10 cellular contexts compared by ENCODE assay signal in the genomic region with DNA sequence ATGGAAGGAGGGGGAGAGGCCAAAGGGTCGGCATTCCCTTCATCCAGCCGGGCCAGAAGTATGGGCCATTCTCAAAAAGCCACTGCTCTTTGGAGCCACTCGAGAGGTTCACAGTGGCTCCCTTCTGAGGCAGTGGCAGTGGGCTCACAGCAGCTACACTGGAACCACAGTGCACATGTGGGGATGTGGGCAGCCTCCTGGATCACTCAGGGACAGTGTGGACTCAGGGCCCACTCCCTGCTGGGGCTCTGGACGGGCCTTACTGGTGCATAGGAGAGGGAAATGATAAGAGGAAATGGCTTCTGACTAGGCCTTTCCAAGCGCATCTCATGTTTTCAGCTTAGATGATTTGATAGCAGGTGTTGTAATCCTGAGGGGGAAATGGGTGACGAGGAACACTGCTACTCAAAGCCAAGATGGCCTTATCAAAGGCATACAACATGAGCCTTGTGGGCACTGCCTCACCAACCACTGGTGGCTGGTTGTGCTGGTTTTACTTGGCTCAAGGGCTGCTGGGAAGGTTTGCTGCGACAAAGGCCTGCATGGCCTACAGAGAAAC. TPM values are rescaled to one million over a fixed set of nuclear protein-coding genes. Genes with fewer than 3 reads are reported as not detected.
DNase-seq lines count a peak whose midpoint lies in the region; ATAC-seq, FAIRE-seq and TF ChIP-seq lines count a peak whose summit lies in the region.
"Had no signal": no experiment of that assay in that cellular context is flagged by ENCODE, and none has a peak within 500 bp of the region (broad histone marks: within the 10 kb centered on the region; RNA-seq: fewer than 3 reads in every experiment).

No MANE protein-coding gene starts in this region.

- whole genome bisulfite sequencing in HepG2 (ENCODE audit: low lambda C conversion rate): 85% methylated on average over 7 of the region's 7 CpGs
- 63 to 64% methylated on average over 7 of the region's 7 CpGs for WGBS in thyroid gland, 2 donors

- CTCF ChIA-PET in HepG2 (lab: Yijun Ruan, JAX; ENCODE audit: low intra/inter-chr PET ratio, low total read pairs): interaction anchor here (0.6 kb wide), 1 partner anchor 262 kb away, joined by 4 read pairs; no protein-coding TSS in a partner anchor

- no peaks in the 10 kb centered on the region for H3K79me2 ChIP-seq in HepG2 (ENCODE audit: insufficient read depth, low read length)

- H3K27ac ChIP-seq in VCaP (0 out of 2 replicates have a peak overlapping the region, but pooled peaks have one; percentile 1), HepG2 (ENCODE audit: extremely low read length, insufficient read depth, low read length) (no peak overlapping the region), thyroid gland (peak overlapping the region; percentile 75 to 79 (median 79))

- no peak for TF ChIP-seq RAD21 in HepG2 (CRISPR knock-in tag; IDR thresholded peaks at IDR 0.05)

- TF ChIP-seq EP300 in HepG2 (IDR thresholded peaks at IDR 0.05; ENCODE audit: low read depth in 2 of 2, low read length in 2 of 2) (no peak; a peak in 1 of 4 replicates), HepG2 (CRISPR knock-in tag; IDR thresholded peaks at IDR 0.05; ENCODE audit: borderline replicate concordance) (no peak)

- ATAC-seq in HepG2 (peak; percentile 11), HG03565 (IDR thresholded peaks at IDR 0.05; ENCODE audit: unreplicated experiment) (no peak)

- no peak for FAIRE-seq in HepG2 (lab: Jason Lieb, UNC)
- FAIRE-seq: pancreas had no signal

- peaks cover 26% of the 10 kb centered on the region for H3K4me1 Mint-ChIP-seq in activated T-cell treated with anti-CD3 and anti-CD28 coated beads, Interleukin-2, amount 50 U/mL, for 24 hours (ENCODE audit: low read depth)

- no peaks in the 10 kb centered on the region; a peak in 2 of 5 replicates for H3K36me3 ChIP-seq in HepG2 (replicated peaks in 1 of 2; ENCODE audit: control insufficient read depth in 1 of 2, insufficient read depth in 2 of 2, low read length in 2 of 2)
- H3K36me3 ChIP-seq in thyroid gland: no peaks in the 10 kb centered on the region
- H3K36me3 ChIP-seq: pancreas had no signal

- H3K4me2 ChIP-seq in HepG2 (ENCODE audit: low read depth, low read length): peak overlapping the region; percentile 30; the same call in 1 of the 2 replicates

- H3K36me3 Mint-ChIP-seq in activated T-cell treated with anti-CD3 and anti-CD28 coated beads, Interleukin-2, amount 50 U/mL, for 24 hours (ENCODE audit: low read depth): peaks cover 38% of the 10 kb centered on the region

- peak overlapping the region; percentile 71 for H3K27ac Mint-ChIP-seq in activated T-cell treated with anti-CD3 and anti-CD28 coated beads, Interleukin-2, amount 50 U/mL, for 24 hours

- TF ChIP-seq POLR2A in HepG2 (IDR thresholded peaks at IDR 0.05; ENCODE audit: insufficient read depth in 1 of 2, low read depth in 2 of 2, low read length in 2 of 2) (no peak), thyroid gland (IDR thresholded peaks at IDR 0.05) (no peak)

- no peaks in the 10 kb centered on the region for H3K27me3 ChIP-seq in HepG2 (ENCODE audit: control insufficient read depth in 1 of 2, insufficient read depth in 2 of 2, low read length in 2 of 2)
- no peaks in the 10 kb centered on the region for H3K27me3 ChIP-seq in thyroid gland
- H3K27me3 ChIP-seq: pancreas had no signal

- POLR2A ChIA-PET in HepG2 (lab: Yijun Ruan, JAX): no interaction called here

- no peak for TF ChIP-seq CTCF in VCaP (conservative IDR thresholded peaks at IDR 0.05)
- no peak for TF ChIP-seq CTCF in HepG2 (CRISPR knock-in tag; IDR thresholded peaks at IDR 0.05)
- no peak for TF ChIP-seq CTCF in thyroid gland (IDR thresholded peaks at IDR 0.05)

- no peak overlapping the region for H3K9ac ChIP-seq in HepG2 (ENCODE audit: insufficient read depth, low read depth, low read length)

- H3K9me3 Mint-ChIP-seq in activated T-cell treated with anti-CD3 and anti-CD28 coated beads, Interleukin-2, amount 50 U/mL, for 24 hours: peaks cover 1% of the 10 kb centered on the region

- H3K4me1 ChIP-seq in HepG2 (ENCODE audit: insufficient read depth, low read length) (peaks cover 11% of the 10 kb centered on the region), thyroid gland (peaks cover 47 to 70% of the 10 kb centered on the region in 2 donors)
- H3K4me1 ChIP-seq: pancreas had no signal

- DNase-seq in activated T-cell treated with anti-CD3 and anti-CD28 coated beads, Interleukin-2, amount 50 U/mL, for 24 hours: peak; percentile 37
- no peak for DNase-seq in activated T-cell treated with anti-CD3 and anti-CD28 coated beads, Interleukin-2, amount 50 U/mL, for 1 hour
- DNase-seq in HepG2 (ENCODE audit: low spot score): no peak
- no peak for DNase-seq in thyroid gland
- DNase-seq in NCI-H524 treated with DMSO at 0.1 percent for 48 hours (lab: John Stamatoyannopoulos, UW): no peak
- no peak for DNase-seq in NCI-H524 (lab: John Stamatoyannopoulos, UW)
- DNase-seq: activated naive CD4-positive, alpha-beta T cell treated with Interleukin-2 at 50 U/mL for 16 hours; pancreas had no signal

- H2AFZ ChIP-seq in HepG2 (ENCODE audit: low read length): no peak overlapping the region

- no peaks in the 10 kb centered on the region for H4K20me1 ChIP-seq in HepG2 (ENCODE audit: insufficient read depth, low read length)

- no peak overlapping the region for H3K4me3 Mint-ChIP-seq in activated T-cell treated with anti-CD3 and anti-CD28 coated beads, Interleukin-2, amount 50 U/mL, for 24 hours

- no peaks in the 10 kb centered on the region for H3K27me3 Mint-ChIP-seq in activated T-cell treated with anti-CD3 and anti-CD28 coated beads, Interleukin-2, amount 50 U/mL, for 24 hours

- no peaks in the 10 kb centered on the region for H3K9me3 ChIP-seq in HepG2 (ENCODE audit: low read length)
- H3K9me3 ChIP-seq in thyroid gland: no peaks in the 10 kb centered on the region
- H3K9me3 ChIP-seq: pancreas had no signal

- BruUV-seq in HepG2 (replicated peaks; lab: Mats Ljungman, UMichigan): no TSS peak

- H3K4me3 ChIP-seq in HepG2 (replicated peaks in 1 of 3; ENCODE audit: insufficient read depth in 1 of 3, low read depth in 2 of 3, low read length in 3 of 3) (no peak overlapping the region), thyroid gland (replicated peaks in 1 of 3) (no peak overlapping the region)

- in situ Hi-C loops in HepG2 (cut with HindIII; ENCODE audit: extremely low pct_ligation_motif_present, low pct_unique_long_range_greater_than_20kb): no loop called here

- intact Hi-C loops in HepG2 (cut with micrococcal nuclease; ENCODE audit: unreplicated experiment) (no loop called here), thyroid gland (cut with DNase I) (no loop called here)

TF ChIP-seq in HepG2, 621 proteins besides CTCF, POLR2A, EP300 and RAD21 (continues in another document):
- no peak for TF ChIP-seq ZNF484 (CRISPR knock-in tag; IDR thresholded peaks at IDR 0.05; ENCODE audit: borderline replicate concordance, low read depth)
- TF ChIP-seq ZNF709 (CRISPR knock-in tag; IDR thresholded peaks at IDR 0.05): 0 out of 2 replicates have a peak, but pooled peaks have one; percentile 21
- 0 out of 2 replicates have a peak, but pooled peaks have one; percentile 28 for TF ChIP-seq EED (CRISPR knock-in tag; IDR thresholded peaks at IDR 0.05)

RNA-seq across cellular contexts. Expression of gene PANK2, which starts 44.0 kb away (rescaled TPM):
- total RNA-seq in HepG2 (2016; rRNA removed; fragmentation: Illumina TruSeq; extraction: Trizol): 123 and 127 TPM in 2 replicates
- total RNA-seq in HepG2 (2016; cell fraction: cytosol; rRNA removed; fragmentation: Illumina TruSeq; extraction: Trizol; ENCODE audit: low read depth): 91.5 and 107 TPM in 2 replicates
- total RNA-seq in HepG2 (2016; cell fraction: insoluble cytoplasmic fraction; rRNA removed; fragmentation: Illumina TruSeq; extraction: Trizol): 126 TPM in 2 replicates
- 107 and 121 TPM in 2 replicates for total RNA-seq in HepG2 (2016; cell fraction: membrane; rRNA removed; fragmentation: Illumina TruSeq; extraction: Trizol)
- 89.8 and 90.2 TPM in 2 replicates for total RNA-seq in HepG2 (2016; cell fraction: nucleus; rRNA removed; fragmentation: Illumina TruSeq; extraction: Trizol)
- polyA plus RNA-seq in HepG2 (2011; rRNA removed): 31.2 and 39.2 TPM in 2 replicates
- 23.0 and 31.7 TPM in 2 replicates for polyA plus RNA-seq in HepG2 (2011; cell fraction: cytosol; rRNA removed)
- polyA plus RNA-seq in HepG2 (2011; cell fraction: nucleus; rRNA removed): 41.6 and 42.6 TPM in 2 replicates
- polyA plus RNA-seq in HepG2 (2012): 57.3 and 61.8 TPM in 2 replicates
- polyA plus RNA-seq in HepG2 (2016; cell fraction: cytosol; fragmentation: Illumina TruSeq; extraction: Trizol; ENCODE audit: low read depth): 37.8 and 43.1 TPM in 2 replicates
- 105 and 120 TPM in 2 replicates for polyA plus RNA-seq in HepG2 (2016; cell fraction: insoluble cytoplasmic fraction; fragmentation: Illumina TruSeq; extraction: Trizol; ENCODE audit: low read depth)
- 70.7 and 71.1 TPM in 2 replicates for polyA plus RNA-seq in HepG2 (2016; cell fraction: membrane; fragmentation: Illumina TruSeq; extraction: Trizol; ENCODE audit: low read depth)
- polyA plus RNA-seq in HepG2 (2016; cell fraction: nucleus; fragmentation: Illumina TruSeq; extraction: Trizol; ENCODE audit: insufficient read depth, low read depth): 77.9 and 84.3 TPM in 2 replicates
- 24.2 and 40.6 TPM in 2 replicates for polyA minus RNA-seq in HepG2 (2011; rRNA and poly(A)+ RNA removed; ENCODE audit: low replicate concordance)
- polyA minus RNA-seq in HepG2 (2011; cell fraction: cytosol; rRNA and poly(A)+ RNA removed): 23.3 and 28.9 TPM in 2 replicates
- 83.4 and 101 TPM in 2 replicates for polyA minus RNA-seq in HepG2 (2011; cell fraction: nucleus; rRNA and poly(A)+ RNA removed)
- total RNA-seq in thyroid gland: 10 to 100 TPM; 52.3 to 63.4 (median 61.4) TPM
